Comparison of ENCODE assay signal across 11 cellular contexts in the genomic region with DNA sequence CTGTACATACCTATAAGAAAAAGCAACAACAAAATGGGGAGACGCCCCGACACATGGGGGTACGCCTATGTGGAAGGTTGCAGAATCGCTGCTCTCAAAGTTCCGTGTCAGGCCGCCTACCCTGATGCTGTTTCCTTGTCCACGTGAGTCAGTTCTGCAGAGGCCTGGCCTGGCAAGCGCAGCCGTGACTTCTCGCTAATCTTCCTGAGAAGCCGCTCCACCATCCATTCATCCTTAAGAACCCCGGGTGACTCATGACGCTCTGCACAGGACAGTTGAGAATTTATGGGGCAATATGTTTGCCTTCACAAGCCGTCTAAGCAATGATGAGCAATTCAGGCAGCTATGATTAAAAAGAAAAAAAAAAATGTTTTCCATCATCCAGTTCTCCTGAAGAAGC.
DNase-seq lines count a peak whose midpoint lies in the region; TF ChIP-seq lines count a peak whose summit lies in the region.
"Had no signal": no experiment of that assay in that cellular context is flagged by ENCODE, and none has a peak within 500 bp of the region (broad histone marks: within the 10 kb centered on the region; RNA-seq: fewer than 3 reads in every experiment).

No MANE protein-coding gene starts in this region.

- DNase-seq in EL: peak; percentile 99
- peak; percentile 100 for DNase-seq in M059J (ENCODE audit: low read depth)
- peak; percentile 36 for DNase-seq in dedifferentiated amniotic fluid mesenchymal stem cell (ENCODE audit: extremely low spot score)
- peak; percentile 74 for DNase-seq in posterior vena cava (ENCODE audit: low spot score)
- DNase-seq in OCI-M1 (lab: John Stamatoyannopoulos, UW): no peak
- no peak for DNase-seq in GM20000 (ENCODE audit: low spot score)
- DNase-seq in GM13977 (ENCODE audit: low spot score): no peak
- no peak for DNase-seq in NCI-H2227 treated with DMSO at 0.1 percent for 48 hours (lab: John Stamatoyannopoulos, UW)
- DNase-seq: activated B cell treated with CpG ODN at 0.5 μM for 24 hours; effector CD4-positive, alpha-beta T cell; RPMI8226 had no signal

- in situ Hi-C loops in GM13977 (cut with MboI; ENCODE audit: low pct_unique_long_range_greater_than_20kb, low sequenced_read_pairs, unreplicated experiment): no loop called here

- TF ChIP-seq CTCF in GM20000 (IDR thresholded peaks at IDR 0.05; ENCODE audit: extremely low read depth, missing control alignments) (no peak), GM13977 (IDR thresholded peaks at IDR 0.05; ENCODE audit: extremely low read depth, insufficient read depth, missing control alignments) (no peak)

- intact Hi-C loops in posterior vena cava (cut with DNase I): no loop called here

Comparison
In these comparisons a context has a peak if more than half of its experiments do, and no peak if none do; other contexts are left out.
1. DNase-seq: peak in EL (single experiment), M059J (single experiment), dedifferentiated amniotic fluid mesenchymal stem cell (single experiment) and posterior vena cava (single experiment); none in OCI-M1 (single experiment), GM20000 (single experiment), GM13977 (single experiment) and NCI-H2227 treated with DMSO at 0.1 percent for 48 hours (single experiment).